16 cellular contexts compared by ENCODE assay signal in the genomic region with DNA sequence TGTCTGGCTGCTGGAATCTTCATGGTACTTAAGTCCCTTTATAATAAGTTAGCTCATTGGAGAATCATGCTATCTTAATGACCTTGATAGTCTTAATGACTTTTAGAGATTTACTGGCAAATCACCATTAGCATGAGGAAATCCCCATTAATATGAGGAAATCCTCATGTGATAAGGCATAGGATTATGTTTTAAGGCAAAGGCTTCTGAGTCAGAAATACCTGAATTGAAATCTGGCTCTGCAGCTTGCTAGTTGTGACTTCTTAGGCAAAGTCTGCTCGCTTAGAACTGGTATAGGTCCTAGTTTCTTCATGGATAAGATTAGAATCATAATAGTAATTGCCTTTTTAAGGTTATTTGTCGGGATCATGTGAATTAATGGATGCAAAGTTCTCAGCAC.
DNase-seq lines count a peak whose midpoint lies in the region; ATAC-seq, FAIRE-seq and TF ChIP-seq lines count a peak whose summit lies in the region.
"Had no signal": no experiment of that assay in that cellular context is flagged by ENCODE, and none has a peak within 500 bp of the region (broad histone marks: within the 10 kb centered on the region; RNA-seq: fewer than 3 reads in every experiment).

No MANE protein-coding gene starts in this region.

- intact Hi-C loops in endothelial cell of umbilical vein (cut with micrococcal nuclease) = no loop called here

- H3K27me3 ChIP-seq in endothelial cell of umbilical vein (ENCODE audit: control insufficient read depth in 2 of 2, insufficient read depth in 2 of 2, low read length in 2 of 2) (no peaks in the 10 kb centered on the region), foreskin keratinocyte (no peaks in the 10 kb centered on the region), small intestine (ENCODE audit: control insufficient read depth in 2 of 2, insufficient read depth in 2 of 2, low read length in 2 of 2) (no peaks in the 10 kb centered on the region), upper lobe of left lung (no peaks in the 10 kb centered on the region)
- H3K27me3 ChIP-seq: SJCRH30 had no signal

- TF ChIP-seq POLR2A in endothelial cell of umbilical vein (IDR thresholded peaks at IDR 0.05; ENCODE audit: low read depth, low read length) (no peak), upper lobe of left lung (IDR thresholded peaks at IDR 0.05) (no peak)

- H3K9me3 ChIP-seq in endothelial cell of umbilical vein (replicated peaks; ENCODE audit: control insufficient read depth, insufficient read depth, low read length) (no peaks in the 10 kb centered on the region), small intestine (ENCODE audit: control insufficient read depth, low read depth) (no peaks in the 10 kb centered on the region), upper lobe of left lung (no peaks in the 10 kb centered on the region)
- H3K9me3 ChIP-seq: SJCRH30 had no signal

- no TSS peak for BruUV-seq in endothelial cell of umbilical vein (replicated peaks; lab: Mats Ljungman, UMichigan)

- no peaks in the 10 kb centered on the region for H4K20me1 ChIP-seq in endothelial cell of umbilical vein (replicated peaks; ENCODE audit: control insufficient read depth, extremely low read depth, insufficient read depth, low read length)

- no peak overlapping the region for H3K9ac ChIP-seq in endothelial cell of umbilical vein (replicated peaks; ENCODE audit: extremely low read depth, insufficient read depth, low read length)

- no peak overlapping the region for H2AFZ ChIP-seq in endothelial cell of umbilical vein (ENCODE audit: low read depth, low read length)

- 54 to 68% (median 64%) methylated on average over 2 of the region's 2 CpGs for WGBS in small intestine, 3 donors
- WGBS in upper lobe of left lung, 2 donors = 88% methylated on average over 2 of the region's 2 CpGs

- peak; percentile 46 for DNase-seq in NCI-H82 (lab: John Stamatoyannopoulos, UW)
- DNase-seq in NCI-H82 treated with DMSO at 0.1 percent for 48 hours (lab: John Stamatoyannopoulos, UW; ENCODE audit: unreplicated experiment) = no peak
- DNase-seq in endothelial cell of umbilical vein (ENCODE audit: low read depth, low spot score) = peak; percentile 47
- peak; percentile 32 to 76 for DNase-seq in foreskin keratinocyte
- peak; percentile 29 for DNase-seq in small intestine
- DNase-seq in NK-92 treated with Interleukin-12 subunit alpha and Interleukin-12 subunit beta, amount 100 ng/mL, for 24 hours (lab: John Stamatoyannopoulos, UW) = no peak
- no peak for DNase-seq in CD1c-positive myeloid dendritic cell (ENCODE audit: extremely low spot score)
- no peak for DNase-seq in upper lobe of left lung
- DNase-seq: Calu3; CD4-positive, alpha-beta T cell; DMS79 treated with DMSO at 0.1 percent for 48 hours; NCI-H187 treated with DMSO at 0.1 percent for 48 hours; NCI-H2171 had no signal

- no peak for FAIRE-seq in endothelial cell of umbilical vein (lab: Jason Lieb, UNC)
- no peak for FAIRE-seq in small intestine (lab: Jason Lieb, UNC)

- CTCF ChIA-PET in endothelial cell of umbilical vein (lab: Charles Lee) = no interaction called here

- H3K4me3 ChIP-seq in endothelial cell of umbilical vein (replicated peaks in 1 of 3; ENCODE audit: insufficient read depth in 1 of 3, low read depth in 1 of 3, low read length in 3 of 3) (no peak overlapping the region), small intestine (ENCODE audit: low read depth in 1 of 2, low read length in 2 of 2) (no peak overlapping the region), upper lobe of left lung (no peak overlapping the region)
- H3K4me3 ChIP-seq: SJCRH30 had no signal

- H3K4me2 ChIP-seq in endothelial cell of umbilical vein (ENCODE audit: insufficient read depth, low read length) = no peak overlapping the region

- no peaks in the 10 kb centered on the region for H3K79me2 ChIP-seq in endothelial cell of umbilical vein (ENCODE audit: control insufficient read depth, insufficient read depth, low read length)

- H3K27ac ChIP-seq in endothelial cell of umbilical vein (ENCODE audit: insufficient read depth, low read depth, low read length) = no peak overlapping the region
- H3K27ac ChIP-seq in foreskin keratinocyte = peak overlapping the region; percentile 30
- no peak overlapping the region for H3K27ac ChIP-seq in small intestine (ENCODE audit: low read depth in 1 of 2, low read length in 1 of 2)
- no peak overlapping the region for H3K27ac ChIP-seq in upper lobe of left lung
- H3K27ac ChIP-seq: 22Rv1, RWPE1, SJCRH30 had no signal

- no peaks in the 10 kb centered on the region for H3K4me1 ChIP-seq in endothelial cell of umbilical vein (ENCODE audit: control insufficient read depth, extremely low read depth, insufficient read depth, low read length)
- H3K4me1 ChIP-seq in foreskin keratinocyte = peaks cover 12% of the 10 kb centered on the region
- no peaks in the 10 kb centered on the region for H3K4me1 ChIP-seq in small intestine (ENCODE audit: control insufficient read depth in 2 of 2, insufficient read depth in 1 of 2, low read depth in 1 of 2, low read length in 1 of 2)
- no peaks in the 10 kb centered on the region for H3K4me1 ChIP-seq in upper lobe of left lung
- H3K4me1 ChIP-seq: SJCRH30 had no signal

- POLR2A ChIA-PET in endothelial cell of umbilical vein (lab: Charles Lee) = no interaction called here

- no peaks in the 10 kb centered on the region for H3K9me1 ChIP-seq in endothelial cell of umbilical vein (replicated peaks; ENCODE audit: control insufficient read depth, extremely low read depth, insufficient read depth, low read length)

- no peak for TF ChIP-seq EP300 in upper lobe of left lung (IDR thresholded peaks at IDR 0.05)

- TF ChIP-seq CTCF in endothelial cell of umbilical vein (IDR thresholded peaks at IDR 0.05; ENCODE audit: extremely low read depth in 1 of 2, insufficient read depth in 1 of 2, low read depth in 1 of 2, low read length in 2 of 2) (no peak), foreskin keratinocyte (conservative IDR thresholded peaks at IDR 0.05) (no peak), upper lobe of left lung (IDR thresholded peaks at IDR 0.05) (no peak)

- ATAC-seq in foreskin keratinocyte = peak; percentile 59
- no peak for ATAC-seq in upper lobe of left lung (ENCODE audit: low FRiP score in 2 of 2)

- H3K36me3 ChIP-seq in endothelial cell of umbilical vein (ENCODE audit: control insufficient read depth in 2 of 2, extremely low read depth in 1 of 2, insufficient read depth in 2 of 2, low read length in 2 of 2) (no peaks in the 10 kb centered on the region), small intestine (ENCODE audit: control insufficient read depth in 2 of 2, insufficient read depth in 2 of 2, low read length in 2 of 2) (no peaks in the 10 kb centered on the region), upper lobe of left lung (no peaks in the 10 kb centered on the region)
- H3K36me3 ChIP-seq: SJCRH30 had no signal

- dilution Hi-C loops in endothelial cell of umbilical vein (cut with MboI; ENCODE audit: extremely low pct_ligation_motif_present, low sequenced_read_pairs) = no loop called here

TF ChIP-seq in endothelial cell of umbilical vein, 7 proteins besides CTCF, POLR2A, EP300 and RAD21:
- no peak for TF ChIP-seq EZH2 (IDR thresholded peaks at IDR 0.05; ENCODE audit: borderline replicate concordance, low read depth, low read length, severe bottlenecking)
- TF ChIP-seq, protein P1, sequence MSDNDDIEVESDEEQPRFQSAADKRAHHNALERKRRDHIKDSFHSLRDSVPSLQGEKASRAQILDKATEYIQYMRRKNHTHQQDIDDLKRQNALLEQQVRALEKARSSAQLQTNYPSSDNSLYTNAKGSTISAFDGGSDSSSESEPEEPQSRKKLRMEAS (IDR thresholded peaks at IDR 0.05; ENCODE audit: insufficient read depth, insufficient read length) = no peak
- TF ChIP-seq JUN (IDR thresholded peaks at IDR 0.05; ENCODE audit: borderline replicate concordance, insufficient read depth, insufficient read length, low read depth) = no peak
- TF ChIP-seq POLR2AphosphoS5 (IDR thresholded peaks at IDR 0.05; ENCODE audit: insufficient read depth, low read depth, low read length) = no peak
- no peak for TF ChIP-seq GATA2 (IDR thresholded peaks at IDR 0.05; ENCODE audit: insufficient read depth, insufficient read length, low read depth, low read length)
- no peak for TF ChIP-seq MYC (IDR thresholded peaks at IDR 0.05; ENCODE audit: low read depth, low read length)
- TF ChIP-seq FOS (IDR thresholded peaks at IDR 0.05; ENCODE audit: borderline replicate concordance, insufficient read depth, low read length) = no peak

Comparison
In these comparisons a context has a peak if more than half of its experiments do, and no peak if none do; other contexts are left out.
1. DNase-seq: peak in NCI-H82 (single experiment), endothelial cell of umbilical vein (single experiment), foreskin keratinocyte (2 of 2) and small intestine (single experiment); none in NCI-H82 treated with DMSO at 0.1 percent for 48 hours (single experiment), NK-92 treated with Interleukin-12 subunit alpha and Interleukin-12 subunit beta, amount 100 ng/mL, for 24 hours (single experiment), CD1c-positive myeloid dendritic cell (single experiment) and upper lobe of left lung (0 of 2).